In genomic region chr3:34206996-34207395, GRCh38 we compare ENCODE assay signal across 19 cellular contexts.
DNase-seq lines count a peak whose midpoint lies in the region; TF ChIP-seq lines count a peak whose summit lies in the region.
"Had no signal": no experiment of that assay in that cellular context is flagged by ENCODE, and none has a peak within 500 bp of the region (broad histone marks: within the 10 kb centered on the region; RNA-seq: fewer than 3 reads in every experiment).

No MANE protein-coding gene starts in this region.

- no peaks in the 10 kb centered on the region for H3K36me3 Mint-ChIP-seq in nephron (ENCODE audit: low read depth)
- H3K36me3 Mint-ChIP-seq: stimulated activated effector memory CD8-positive, alpha-beta T cell treated with anti-CD3 and anti-CD28 coated beads, Interleukin-12 subunit alpha, Interleukin-12 subunit beta, amount 100 ng/mL, for 72 hours had no signal

- H3K4me3 ChIP-seq in effector memory CD4-positive, alpha-beta T cell (ENCODE audit: insufficient read depth, low read depth, low read length, poor library complexity, severe bottlenecking) = no peak overlapping the region
- H3K4me3 ChIP-seq in SJCRH30 = no peak overlapping the region
- no peak overlapping the region for H3K4me3 ChIP-seq in BE2C (ENCODE audit: low read depth, low read length)
- H3K4me3 ChIP-seq: body of pancreas, skin epidermis, transverse colon had no signal

- no peaks in the 10 kb centered on the region for H3K36me3 ChIP-seq in effector memory CD4-positive, alpha-beta T cell (ENCODE audit: control insufficient read depth, insufficient read depth, low read length)
- H3K36me3 ChIP-seq in SJCRH30 (no peaks in the 10 kb centered on the region), BE2C (no peaks in the 10 kb centered on the region)
- H3K36me3 ChIP-seq: transverse colon had no signal

- H3K4me3 Mint-ChIP-seq in nephron = no peak overlapping the region
- H3K4me3 Mint-ChIP-seq: CD4-positive, alpha-beta T cell; stimulated activated effector memory CD8-positive, alpha-beta T cell treated with anti-CD3 and anti-CD28 coated beads, Interleukin-12 subunit alpha, Interleukin-12 subunit beta, amount 100 ng/mL, for 72 hours had no signal

- H3K27me3 ChIP-seq in effector memory CD4-positive, alpha-beta T cell (replicated peaks; ENCODE audit: control insufficient read depth, insufficient read depth, low read length, poor library complexity, severe bottlenecking) = no peaks in the 10 kb centered on the region
- no peaks in the 10 kb centered on the region for H3K27me3 ChIP-seq in SJCRH30
- no peaks in the 10 kb centered on the region for H3K27me3 ChIP-seq in BE2C
- H3K27me3 ChIP-seq: body of pancreas, transverse colon had no signal

- no peak overlapping the region for H3K27ac ChIP-seq in effector memory CD4-positive, alpha-beta T cell (ENCODE audit: insufficient read depth, low read length, poor library complexity, severe bottlenecking)
- H3K27ac ChIP-seq in SJCRH30 = no peak overlapping the region
- H3K27ac ChIP-seq: body of pancreas, skin epidermis had no signal

- no peaks in the 10 kb centered on the region for H3K9me3 ChIP-seq in effector memory CD4-positive, alpha-beta T cell (ENCODE audit: control insufficient read depth, low read length)
- no peaks in the 10 kb centered on the region for H3K9me3 ChIP-seq in SJCRH30 (replicated peaks)
- H3K9me3 ChIP-seq in BE2C = no peaks in the 10 kb centered on the region
- H3K9me3 ChIP-seq: body of pancreas, transverse colon had no signal

- H3K9me3 Mint-ChIP-seq in nephron = no peaks in the 10 kb centered on the region
- H3K9me3 Mint-ChIP-seq: CD4-positive, alpha-beta T cell; stimulated activated effector memory CD8-positive, alpha-beta T cell treated with anti-CD3 and anti-CD28 coated beads, Interleukin-12 subunit alpha, Interleukin-12 subunit beta, amount 100 ng/mL, for 72 hours had no signal

- H3K4me1 ChIP-seq in effector memory CD4-positive, alpha-beta T cell (ENCODE audit: control insufficient read depth, insufficient read depth, low read length, poor library complexity, severe bottlenecking) = no peaks in the 10 kb centered on the region
- H3K4me1 ChIP-seq in SJCRH30 = no peaks in the 10 kb centered on the region
- no peaks in the 10 kb centered on the region for H3K4me1 ChIP-seq in BE2C
- H3K4me1 ChIP-seq: body of pancreas, transverse colon had no signal

- H3K27me3 Mint-ChIP-seq in nephron (ENCODE audit: low read depth) = peaks cover 3% of the 10 kb centered on the region
- H3K27me3 Mint-ChIP-seq: CD4-positive, alpha-beta T cell had no signal

- TF ChIP-seq CTCF in nephron (IDR thresholded peaks at IDR 0.05; ENCODE audit: unreplicated experiment in 3 of 3) (no peak), BE2C (IDR thresholded peaks at IDR 0.05; ENCODE audit: low read depth, low read length) (no peak)

- peak overlapping the region; percentile 14 to 79 (median 49) for H3K27ac Mint-ChIP-seq in nephron
- H3K27ac Mint-ChIP-seq: CD4-positive, alpha-beta T cell; stimulated activated effector memory CD8-positive, alpha-beta T cell treated with anti-CD3 and anti-CD28 coated beads, Interleukin-12 subunit alpha, Interleukin-12 subunit beta, amount 100 ng/mL, for 72 hours had no signal

- H3K4me1 Mint-ChIP-seq in nephron = peaks cover 15% of the 10 kb centered on the region
- H3K4me1 Mint-ChIP-seq: stimulated activated effector memory CD8-positive, alpha-beta T cell treated with anti-CD3 and anti-CD28 coated beads, Interleukin-12 subunit alpha, Interleukin-12 subunit beta, amount 100 ng/mL, for 72 hours had no signal

- DNase-seq in A172 (ENCODE audit: low spot score) = peak; percentile 77
- DNase-seq in amniotic epithelial cell (ENCODE audit: low read depth) = peak; percentile 0
- DNase-seq in fibroblast of peridontal ligament (ENCODE audit: extremely low read depth) = peak; percentile 29
- no peak for DNase-seq in effector memory CD4-positive, alpha-beta T cell
- DNase-seq in 8988T = no peak
- DNase-seq in SJCRH30 = no peak
- DNase-seq in BE2C = no peak
- DNase-seq: activated CD4-positive, alpha-beta T cell treated with anti-CD3 and anti-CD28 coated beads for 1 hour; activated effector memory CD4-positive, alpha-beta T cell treated with Interleukin-2 at 50 U/mL for 16 hours; body of pancreas; CD4-positive, alpha-beta T cell; DMS79 treated with DMSO at 0.1 percent for 48 hours; foreskin melanocyte; NCI-H1930; SHP77; transverse colon had no signal

Comparison
In these comparisons a context has a peak if more than half of its experiments do, and no peak if none do; other contexts are left out.
1. DNase-seq: peak in A172 (single experiment), amniotic epithelial cell (single experiment) and fibroblast of peridontal ligament (single experiment); none in effector memory CD4-positive, alpha-beta T cell (0 of 3), 8988T (single experiment), SJCRH30 (0 of 2) and BE2C (single experiment).